8 cellular contexts compared by ENCODE assay signal in genomic region chr3:32106132-32106928, GRCh38. TPM values are rescaled to one million over a fixed set of nuclear protein-coding genes. Genes with fewer than 3 reads are reported as not detected.
DNase-seq lines count a peak whose midpoint lies in the region; ATAC-seq, FAIRE-seq and TF ChIP-seq lines count a peak whose summit lies in the region.

Gene GPD1L, plus strand, starts transcription at chr3:32106620. Its CDS starts 92 bp downstream, at chr3:32106712.

- peak; percentile 88 for DNase-seq in GM12892 (ENCODE audit: insufficient read length)
- peak; percentile 55 for DNase-seq in NCI-H1436 treated with DMSO at 0.1 percent for 48 hours (lab: John Stamatoyannopoulos, UW)
- peak; percentile 81 to 93 (median 86) for DNase-seq in T-helper 1 cell
- peak; percentile 94 to 97 (median 96) for DNase-seq in adrenal gland
- DNase-seq in heart right ventricle = peak; percentile 93 to 97
- DNase-seq in posterior cingulate gyrus = peak; percentile 91 to 100 (median 96)
- peak; percentile 95 for DNase-seq in type B pancreatic cell (ENCODE audit: extremely low spot score, unreplicated experiment)

- H3K9me3 ChIP-seq in adrenal gland (replicated peaks in 1 of 3) (peaks cover 0 to 5% (median 0%) of the 10 kb centered on the region in 3 donors), heart right ventricle (peaks cover 0 to 23% (median 8%) of the 10 kb centered on the region in 11 donors)

- peak within 1 kb of the TSS; percentile 82 for H3K27ac Mint-ChIP-seq in type B pancreatic cell

- peaks cover 27% of the 10 kb centered on the region for H3K4me1 Mint-ChIP-seq in type B pancreatic cell (ENCODE audit: unreplicated experiment)

- ATAC-seq in HG02852 (IDR thresholded peaks at IDR 0.05; ENCODE audit: unreplicated experiment) (peak; percentile 100), heart right ventricle (peak; percentile 95 to 99 (median 97))

- H3K27me3 Mint-ChIP-seq in type B pancreatic cell = peaks cover 9% of the 10 kb centered on the region

- H3K27me3 ChIP-seq in adrenal gland (no peaks in the 10 kb centered on the region), heart right ventricle (no peaks in the 10 kb centered on the region)

- peak within 1 kb of the TSS; percentile 97 for H3K4me3 Mint-ChIP-seq in type B pancreatic cell

- H3K4me3 ChIP-seq in adrenal gland (peak within 1 kb of the TSS; percentile 54 to 75 (median 67)), heart right ventricle (peak within 1 kb of the TSS; percentile 73 to 95 (median 92))

- FAIRE-seq in GM12892 (lab: Jason Lieb, UNC) = peak; percentile 99

- 3 to 28% (median 9%) methylated on average over 9 to 78 of the region's 78 CpGs for WGBS in adrenal gland, 4 donors
- 4% methylated on average over 69 to 78 of the region's 78 CpGs for WGBS in heart right ventricle, 2 donors

- peaks cover 34 to 45% of the 10 kb centered on the region in 2 donors for H3K4me1 ChIP-seq in adrenal gland (replicated peaks in 1 of 2)
- peaks cover 0 to 50% (median 44%) of the 10 kb centered on the region in 9 donors for H3K4me1 ChIP-seq in heart right ventricle

- no peak for TF ChIP-seq POLR2A in GM12892 (IDR thresholded peaks at IDR 0.05; ENCODE audit: low read depth, low read length)
- TF ChIP-seq POLR2A in adrenal gland (IDR thresholded peaks at IDR 0.05) = peak; percentile 8 to 45

- TF ChIP-seq CTCF in adrenal gland (IDR thresholded peaks at IDR 0.05) (no peak), heart right ventricle (IDR thresholded peaks at IDR 0.05) (no peak), type B pancreatic cell (conservative IDR thresholded peaks at IDR 0.05) (no peak)

- intact Hi-C loops in adrenal gland (cut with DNase I) (no loop called here), heart right ventricle (cut with DNase I) (loop anchor here in 4 of 10 donors (2.0 to 5.0 kb wide), 4 partner anchors 20 to 59 kb away; no protein-coding TSS in a partner anchor), posterior cingulate gyrus (cut with DNase I) (loop anchor here (5.0 kb wide), 2 partner anchors 41 to 569 kb away; no protein-coding TSS in a partner anchor)

- peaks cover 15% of the 10 kb centered on the region for H3K9me3 Mint-ChIP-seq in type B pancreatic cell

- H3K36me3 ChIP-seq in adrenal gland (replicated peaks in 1 of 2) (no peaks in the 10 kb centered on the region), heart right ventricle (no peaks in the 10 kb centered on the region)

- H3K27ac ChIP-seq in adrenal gland (peak within 1 kb of the TSS in 4 of 5 donors; percentile 54 to 87 (median 84)), heart right ventricle (peak within 1 kb of the TSS; percentile 74 to 92 (median 88))

- H3K36me3 Mint-ChIP-seq in type B pancreatic cell = peaks cover 6% of the 10 kb centered on the region

RNA-seq across cellular contexts. Expression of gene GPD1L, which starts in this region (rescaled TPM):
- polyA plus RNA-seq in GM12892 (2012; ENCODE audit: missing spikeins) = 2.6 TPM
- 100 to 1,000 TPM in 1 of 8 donors, 10 to 100 TPM in 7; 55.3 to 108 (median 79.1) TPM for total RNA-seq in adrenal gland
- polyA plus RNA-seq in adrenal gland = 100 to 1,000 TPM in 1 of 3 donors, 10 to 100 TPM in 2; 19.7 to 116 (median 24.6) TPM
- total RNA-seq in heart right ventricle = 100 to 1,000 TPM; 120 to 349 (median 186) TPM
- polyA plus RNA-seq in heart right ventricle = 10 to 100 TPM; 71.0 to 83.2 TPM
- total RNA-seq in type B pancreatic cell (ENCODE audit: low replicate concordance) = 17.5 and 17.8 TPM in 2 replicates

Comparison
In these comparisons a context has a peak if more than half of its experiments do, and no peak if none do; other contexts are left out.
1. Peak in every context shown above with its lines: DNase-seq, ATAC-seq, H3K4me3 ChIP-seq and H3K27ac ChIP-seq.